Comparison of ENCODE assay signal across 1 cellular context in the genomic region with DNA sequence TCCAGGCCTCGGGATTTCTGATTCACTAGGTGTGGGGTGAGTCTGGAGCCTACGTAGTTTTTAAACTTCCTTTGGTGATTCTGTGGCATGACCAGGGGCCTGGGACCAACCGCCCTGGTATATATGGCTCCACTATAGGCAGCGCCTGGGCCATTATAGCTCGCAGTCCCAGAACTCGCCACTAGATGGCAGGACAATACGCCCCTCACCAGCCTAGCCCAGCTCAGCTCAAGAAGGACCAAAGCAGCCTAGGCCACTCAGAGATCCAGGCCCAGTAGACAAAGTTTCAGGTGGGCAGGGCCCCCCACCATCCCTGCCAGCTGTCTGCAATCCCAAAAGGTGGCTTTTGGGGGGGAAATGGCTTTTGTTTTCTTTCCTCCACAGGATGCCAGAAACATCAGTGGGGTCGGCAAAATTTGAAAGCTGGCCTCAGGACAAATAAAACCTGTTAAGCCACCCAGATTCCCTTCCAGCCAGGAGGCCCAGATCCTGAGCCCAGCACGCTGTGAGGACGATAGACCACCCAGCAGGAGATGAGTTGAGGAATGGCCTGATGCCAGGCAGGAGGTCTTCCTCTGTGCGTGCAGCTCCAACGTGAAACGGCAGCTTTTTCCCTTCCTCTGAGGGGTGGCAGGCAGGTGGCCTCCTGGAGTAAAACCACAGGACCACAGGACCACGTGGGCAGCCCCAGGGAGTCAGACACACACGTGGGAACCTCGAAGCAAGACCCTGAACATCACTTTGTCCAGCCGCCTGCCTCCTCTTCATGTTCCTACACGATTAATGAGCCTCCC.
TF ChIP-seq lines count a peak whose summit lies in the region.

No MANE protein-coding gene starts in this region.

TF ChIP-seq in HepG2, 621 proteins besides CTCF, POLR2A, EP300 and RAD21 (continued from another document):
- TF ChIP-seq, protein P1, sequence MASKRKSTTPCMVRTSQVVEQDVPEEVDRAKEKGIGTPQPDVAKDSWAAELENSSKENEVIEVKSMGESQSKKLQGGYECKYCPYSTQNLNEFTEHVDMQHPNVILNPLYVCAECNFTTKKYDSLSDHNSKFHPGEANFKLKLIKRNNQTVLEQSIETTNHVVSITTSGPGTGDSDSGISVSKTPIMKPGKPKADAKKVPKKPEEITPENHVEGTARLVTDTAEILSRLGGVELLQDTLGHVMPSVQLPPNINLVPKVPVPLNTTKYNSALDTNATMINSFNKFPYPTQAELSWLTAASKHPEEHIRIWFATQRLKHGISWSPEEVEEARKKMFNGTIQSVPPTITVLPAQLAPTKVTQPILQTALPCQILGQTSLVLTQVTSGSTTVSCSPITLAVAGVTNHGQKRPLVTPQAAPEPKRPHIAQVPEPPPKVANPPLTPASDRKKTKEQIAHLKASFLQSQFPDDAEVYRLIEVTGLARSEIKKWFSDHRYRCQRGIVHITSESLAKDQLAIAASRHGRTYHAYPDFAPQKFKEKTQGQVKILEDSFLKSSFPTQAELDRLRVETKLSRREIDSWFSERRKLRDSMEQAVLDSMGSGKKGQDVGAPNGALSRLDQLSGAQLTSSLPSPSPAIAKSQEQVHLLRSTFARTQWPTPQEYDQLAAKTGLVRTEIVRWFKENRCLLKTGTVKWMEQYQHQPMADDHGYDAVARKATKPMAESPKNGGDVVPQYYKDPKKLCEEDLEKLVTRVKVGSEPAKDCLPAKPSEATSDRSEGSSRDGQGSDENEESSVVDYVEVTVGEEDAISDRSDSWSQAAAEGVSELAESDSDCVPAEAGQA (IDR thresholded peaks at IDR 0.05; ENCODE audit: low read depth): no peak
- TF ChIP-seq, protein P1 (CRISPR knock-in tag; IDR thresholded peaks at IDR 0.05; ENCODE audit: borderline replicate concordance): no peak
- TF ChIP-seq PAWR (CRISPR knock-in tag; IDR thresholded peaks at IDR 0.05; ENCODE audit: borderline replicate concordance) (no peak), ZNF780A (CRISPR knock-in tag; IDR thresholded peaks at IDR 0.05) (no peak), ZSCAN31 (CRISPR knock-in tag; IDR thresholded peaks at IDR 0.05; ENCODE audit: low read depth) (no peak), ZMYM4 (CRISPR knock-in tag; IDR thresholded peaks at IDR 0.05) (no peak), SOX13 (IDR thresholded peaks at IDR 0.05) (no peak), SOX13 (CRISPR knock-in tag; conservative IDR thresholded peaks at IDR 0.05 in 1 of 2, IDR thresholded peaks at IDR 0.05 in 1 of 2) (peak in 1 of 2 experiments; percentile 14; a peak in 1 of 4 replicates), ZNF674 (CRISPR knock-in tag; IDR thresholded peaks at IDR 0.05; ENCODE audit: low read depth) (no peak)
- TF ChIP-seq, protein P2, sequence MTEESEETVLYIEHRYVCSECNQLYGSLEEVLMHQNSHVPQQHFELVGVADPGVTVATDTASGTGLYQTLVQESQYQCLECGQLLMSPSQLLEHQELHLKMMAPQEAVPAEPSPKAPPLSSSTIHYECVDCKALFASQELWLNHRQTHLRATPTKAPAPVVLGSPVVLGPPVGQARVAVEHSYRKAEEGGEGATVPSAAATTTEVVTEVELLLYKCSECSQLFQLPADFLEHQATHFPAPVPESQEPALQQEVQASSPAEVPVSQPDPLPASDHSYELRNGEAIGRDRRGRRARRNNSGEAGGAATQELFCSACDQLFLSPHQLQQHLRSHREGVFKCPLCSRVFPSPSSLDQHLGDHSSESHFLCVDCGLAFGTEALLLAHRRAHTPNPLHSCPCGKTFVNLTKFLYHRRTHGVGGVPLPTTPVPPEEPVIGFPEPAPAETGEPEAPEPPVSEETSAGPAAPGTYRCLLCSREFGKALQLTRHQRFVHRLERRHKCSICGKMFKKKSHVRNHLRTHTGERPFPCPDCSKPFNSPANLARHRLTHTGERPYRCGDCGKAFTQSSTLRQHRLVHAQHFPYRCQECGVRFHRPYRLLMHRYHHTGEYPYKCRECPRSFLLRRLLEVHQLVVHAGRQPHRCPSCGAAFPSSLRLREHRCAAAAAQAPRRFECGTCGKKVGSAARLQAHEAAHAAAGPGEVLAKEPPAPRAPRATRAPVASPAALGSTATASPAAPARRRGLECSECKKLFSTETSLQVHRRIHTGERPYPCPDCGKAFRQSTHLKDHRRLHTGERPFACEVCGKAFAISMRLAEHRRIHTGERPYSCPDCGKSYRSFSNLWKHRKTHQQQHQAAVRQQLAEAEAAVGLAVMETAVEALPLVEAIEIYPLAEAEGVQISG (CRISPR knock-in tag; IDR thresholded peaks at IDR 0.05): peak; percentile 35; the same call in 1 of the 2 replicates
- TF ChIP-seq, protein P3, sequence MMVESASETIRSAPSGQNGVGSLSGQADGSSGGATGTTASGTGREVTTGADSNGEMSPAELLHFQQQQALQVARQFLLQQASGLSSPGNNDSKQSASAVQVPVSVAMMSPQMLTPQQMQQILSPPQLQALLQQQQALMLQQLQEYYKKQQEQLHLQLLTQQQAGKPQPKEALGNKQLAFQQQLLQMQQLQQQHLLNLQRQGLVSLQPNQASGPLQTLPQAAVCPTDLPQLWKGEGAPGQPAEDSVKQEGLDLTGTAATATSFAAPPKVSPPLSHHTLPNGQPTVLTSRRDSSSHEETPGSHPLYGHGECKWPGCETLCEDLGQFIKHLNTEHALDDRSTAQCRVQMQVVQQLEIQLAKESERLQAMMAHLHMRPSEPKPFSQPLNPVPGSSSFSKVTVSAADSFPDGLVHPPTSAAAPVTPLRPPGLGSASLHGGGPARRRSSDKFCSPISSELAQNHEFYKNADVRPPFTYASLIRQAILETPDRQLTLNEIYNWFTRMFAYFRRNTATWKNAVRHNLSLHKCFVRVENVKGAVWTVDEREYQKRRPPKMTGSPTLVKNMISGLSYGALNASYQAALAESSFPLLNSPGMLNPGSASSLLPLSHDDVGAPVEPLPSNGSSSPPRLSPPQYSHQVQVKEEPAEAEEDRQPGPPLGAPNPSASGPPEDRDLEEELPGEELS (CRISPR knock-in tag; IDR thresholded peaks at IDR 0.05): 0 out of 2 replicates have a peak, but pooled peaks have one; percentile 14
- TF ChIP-seq, protein P4, sequence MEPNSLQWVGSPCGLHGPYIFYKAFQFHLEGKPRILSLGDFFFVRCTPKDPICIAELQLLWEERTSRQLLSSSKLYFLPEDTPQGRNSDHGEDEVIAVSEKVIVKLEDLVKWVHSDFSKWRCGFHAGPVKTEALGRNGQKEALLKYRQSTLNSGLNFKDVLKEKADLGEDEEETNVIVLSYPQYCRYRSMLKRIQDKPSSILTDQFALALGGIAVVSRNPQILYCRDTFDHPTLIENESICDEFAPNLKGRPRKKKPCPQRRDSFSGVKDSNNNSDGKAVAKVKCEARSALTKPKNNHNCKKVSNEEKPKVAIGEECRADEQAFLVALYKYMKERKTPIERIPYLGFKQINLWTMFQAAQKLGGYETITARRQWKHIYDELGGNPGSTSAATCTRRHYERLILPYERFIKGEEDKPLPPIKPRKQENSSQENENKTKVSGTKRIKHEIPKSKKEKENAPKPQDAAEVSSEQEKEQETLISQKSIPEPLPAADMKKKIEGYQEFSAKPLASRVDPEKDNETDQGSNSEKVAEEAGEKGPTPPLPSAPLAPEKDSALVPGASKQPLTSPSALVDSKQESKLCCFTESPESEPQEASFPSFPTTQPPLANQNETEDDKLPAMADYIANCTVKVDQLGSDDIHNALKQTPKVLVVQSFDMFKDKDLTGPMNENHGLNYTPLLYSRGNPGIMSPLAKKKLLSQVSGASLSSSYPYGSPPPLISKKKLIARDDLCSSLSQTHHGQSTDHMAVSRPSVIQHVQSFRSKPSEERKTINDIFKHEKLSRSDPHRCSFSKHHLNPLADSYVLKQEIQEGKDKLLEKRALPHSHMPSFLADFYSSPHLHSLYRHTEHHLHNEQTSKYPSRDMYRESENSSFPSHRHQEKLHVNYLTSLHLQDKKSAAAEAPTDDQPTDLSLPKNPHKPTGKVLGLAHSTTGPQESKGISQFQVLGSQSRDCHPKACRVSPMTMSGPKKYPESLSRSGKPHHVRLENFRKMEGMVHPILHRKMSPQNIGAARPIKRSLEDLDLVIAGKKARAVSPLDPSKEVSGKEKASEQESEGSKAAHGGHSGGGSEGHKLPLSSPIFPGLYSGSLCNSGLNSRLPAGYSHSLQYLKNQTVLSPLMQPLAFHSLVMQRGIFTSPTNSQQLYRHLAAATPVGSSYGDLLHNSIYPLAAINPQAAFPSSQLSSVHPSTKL (CRISPR knock-in tag; IDR thresholded peaks at IDR 0.05): no peak
- TF ChIP-seq, protein P5, sequence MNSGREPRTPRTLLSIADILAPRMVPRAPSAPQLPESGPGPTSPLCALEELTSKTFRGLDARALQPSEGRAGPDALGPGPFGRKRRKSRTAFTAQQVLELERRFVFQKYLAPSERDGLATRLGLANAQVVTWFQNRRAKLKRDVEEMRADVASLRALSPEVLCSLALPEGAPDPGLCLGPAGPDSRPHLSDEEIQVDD (CRISPR knock-in tag; IDR thresholded peaks at IDR 0.05; ENCODE audit: borderline replicate concordance): no peak
- TF ChIP-seq, protein P6, sequence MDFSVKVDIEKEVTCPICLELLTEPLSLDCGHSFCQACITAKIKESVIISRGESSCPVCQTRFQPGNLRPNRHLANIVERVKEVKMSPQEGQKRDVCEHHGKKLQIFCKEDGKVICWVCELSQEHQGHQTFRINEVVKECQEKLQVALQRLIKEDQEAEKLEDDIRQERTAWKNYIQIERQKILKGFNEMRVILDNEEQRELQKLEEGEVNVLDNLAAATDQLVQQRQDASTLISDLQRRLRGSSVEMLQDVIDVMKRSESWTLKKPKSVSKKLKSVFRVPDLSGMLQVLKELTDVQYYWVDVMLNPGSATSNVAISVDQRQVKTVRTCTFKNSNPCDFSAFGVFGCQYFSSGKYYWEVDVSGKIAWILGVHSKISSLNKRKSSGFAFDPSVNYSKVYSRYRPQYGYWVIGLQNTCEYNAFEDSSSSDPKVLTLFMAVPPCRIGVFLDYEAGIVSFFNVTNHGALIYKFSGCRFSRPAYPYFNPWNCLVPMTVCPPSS (IDR thresholded peaks at IDR 0.05): no peak
- TF ChIP-seq, protein P7, sequence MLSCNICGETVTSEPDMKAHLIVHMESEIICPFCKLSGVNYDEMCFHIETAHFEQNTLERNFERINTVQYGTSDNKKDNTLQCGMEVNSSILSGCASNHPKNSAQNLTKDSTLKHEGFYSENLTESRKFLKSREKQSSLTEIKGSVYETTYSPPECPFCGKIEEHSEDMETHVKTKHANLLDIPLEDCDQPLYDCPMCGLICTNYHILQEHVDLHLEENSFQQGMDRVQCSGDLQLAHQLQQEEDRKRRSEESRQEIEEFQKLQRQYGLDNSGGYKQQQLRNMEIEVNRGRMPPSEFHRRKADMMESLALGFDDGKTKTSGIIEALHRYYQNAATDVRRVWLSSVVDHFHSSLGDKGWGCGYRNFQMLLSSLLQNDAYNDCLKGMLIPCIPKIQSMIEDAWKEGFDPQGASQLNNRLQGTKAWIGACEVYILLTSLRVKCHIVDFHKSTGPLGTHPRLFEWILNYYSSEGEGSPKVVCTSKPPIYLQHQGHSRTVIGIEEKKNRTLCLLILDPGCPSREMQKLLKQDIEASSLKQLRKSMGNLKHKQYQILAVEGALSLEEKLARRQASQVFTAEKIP (CRISPR knock-in tag; IDR thresholded peaks at IDR 0.05; ENCODE audit: borderline replicate concordance): no peak
